1 cellular context compared by ENCODE assay signal in genomic region chr1:55052221-55053142, GRCh38.
A peak's percentile ranks its signal among the peaks of the same experiment; 100 is the strongest.
TF ChIP-seq lines count a peak whose summit lies in the region.

No MANE protein-coding gene starts in this region.

TF ChIP-seq in HepG2, 621 proteins besides CTCF, POLR2A, EP300 and RAD21 (continued from another document):
- TF ChIP-seq ZNF552 (CRISPR knock-in tag; IDR thresholded peaks at IDR 0.05; ENCODE audit: borderline replicate concordance) (no peak), IKZF1 (IDR thresholded peaks at IDR 0.05) (no peak), ZNF781 (CRISPR knock-in tag; IDR thresholded peaks at IDR 0.05; ENCODE audit: borderline replicate concordance, not compliant biosample characterization) (no peak), NR2F6 (IDR thresholded peaks at IDR 0.05) (peak; percentile 80), NR2F6 (CRISPR knock-in tag; IDR thresholded peaks at IDR 0.05) (peak; percentile 56; the same call in 1 of the 2 replicates), ETV6 (CRISPR knock-in tag; conservative IDR thresholded peaks at IDR 0.05) (no peak), ZNF431 (CRISPR knock-in tag; IDR thresholded peaks at IDR 0.05; ENCODE audit: borderline replicate concordance, low read depth) (no peak), NR2F2 (IDR thresholded peaks at IDR 0.05; ENCODE audit: borderline replicate concordance, low read depth) (peak; percentile 49; the same call in 1 of the 2 replicates), CREB1 (IDR thresholded peaks at IDR 0.05) (no peak), CREB1 (CRISPR knock-in tag; IDR thresholded peaks at IDR 0.05) (0 out of 2 replicates have a peak, but pooled peaks have one; percentile 20), CBX1 (IDR thresholded peaks at IDR 0.05; ENCODE audit: low read depth) (no peak), HES4 (CRISPR knock-in tag; IDR thresholded peaks at IDR 0.05; ENCODE audit: borderline replicate concordance) (no peak), SOX13 (IDR thresholded peaks at IDR 0.05) (no peak), SOX13 (CRISPR knock-in tag; conservative IDR thresholded peaks at IDR 0.05 in 1 of 2, IDR thresholded peaks at IDR 0.05 in 1 of 2) (peak in 1 of 2 experiments; percentile 29; a peak in 1 of 4 replicates), RARA (CRISPR knock-in tag; IDR thresholded peaks at IDR 0.05) (peak; percentile 35; the same call in 1 of the 2 replicates), ZBTB44 (CRISPR knock-in tag; IDR thresholded peaks at IDR 0.05) (no peak), SOX6 (IDR thresholded peaks at IDR 0.05) (no peak), SOX6 (CRISPR knock-in tag; IDR thresholded peaks at IDR 0.05) (no peak), FIP1L1 (IDR thresholded peaks at IDR 0.05; ENCODE audit: borderline replicate concordance, insufficient read depth, low read depth, low read length) (no peak), ZSCAN21 (CRISPR knock-in tag; IDR thresholded peaks at IDR 0.05; ENCODE audit: borderline replicate concordance) (no peak), ZFP36L2 (CRISPR knock-in tag; IDR thresholded peaks at IDR 0.05) (no peak), GATAD1 (CRISPR knock-in tag; IDR thresholded peaks at IDR 0.05) (no peak), RBFOX2 (IDR thresholded peaks at IDR 0.05; ENCODE audit: low read depth, low read length) (no peak), HNF4A (CRISPR knock-in tag; IDR thresholded peaks at IDR 0.05) (peak; percentile 33; the same call in 1 of the 2 replicates), RXRB (CRISPR knock-in tag; IDR thresholded peaks at IDR 0.05; ENCODE audit: borderline replicate concordance) (peak; percentile 51), ZNF747 (CRISPR knock-in tag; IDR thresholded peaks at IDR 0.05; ENCODE audit: borderline replicate concordance) (no peak), RXRA (CRISPR knock-in tag; IDR thresholded peaks at IDR 0.05) (peak; percentile 64), ZHX1 (CRISPR knock-in tag; IDR thresholded peaks at IDR 0.05; ENCODE audit: low read depth) (0 out of 2 replicates have a peak, but pooled peaks have one; percentile 26), MYC (CRISPR knock-in tag; IDR thresholded peaks at IDR 0.05; ENCODE audit: borderline replicate concordance) (no peak), HNF4G (IDR thresholded peaks at IDR 0.05; ENCODE audit: borderline replicate concordance, low read depth, low read length) (0 out of 2 replicates have a peak, but pooled peaks have one; percentile 25), HNF4G (CRISPR knock-in tag; IDR thresholded peaks at IDR 0.05; ENCODE audit: borderline replicate concordance, low read depth) (no peak), ZNF234 (CRISPR knock-in tag; conservative IDR thresholded peaks at IDR 0.05) (no peak), ZNF124 (CRISPR knock-in tag; IDR thresholded peaks at IDR 0.05) (no peak), SNAPC4 (CRISPR knock-in tag; IDR thresholded peaks at IDR 0.05) (no peak), HIC2 (CRISPR knock-in tag; IDR thresholded peaks at IDR 0.05; ENCODE audit: low read depth) (0 out of 2 replicates have a peak, but pooled peaks have one; percentile 18), ZBTB25 (CRISPR knock-in tag; IDR thresholded peaks at IDR 0.05) (no peak), KDM1A (CRISPR knock-in tag; IDR thresholded peaks at IDR 0.05) (peak; percentile 42; the same call in 1 of the 2 replicates), ZKSCAN5 (CRISPR knock-in tag; IDR thresholded peaks at IDR 0.05) (no peak), YY1 (IDR thresholded peaks at IDR 0.05; ENCODE audit: insufficient read depth, insufficient replicate concordance, low read depth, low read length) (no peak), SAP130 (CRISPR knock-in tag; IDR thresholded peaks at IDR 0.05; ENCODE audit: low read depth) (0 out of 2 replicates have a peak, but pooled peaks have one; percentile 4), ZNF10 (CRISPR knock-in tag; IDR thresholded peaks at IDR 0.05; ENCODE audit: borderline replicate concordance, low read depth) (no peak), NR2F1 (CRISPR knock-in tag; IDR thresholded peaks at IDR 0.05) (peak; percentile 16 to 37; a peak in 1 of 4 replicates), ZNF800 (CRISPR knock-in tag; IDR thresholded peaks at IDR 0.05) (no peak)
TF ChIP-seq in HepG2: peak in this region for 16.
